8 cellular contexts compared by ENCODE assay signal in the genomic region with DNA sequence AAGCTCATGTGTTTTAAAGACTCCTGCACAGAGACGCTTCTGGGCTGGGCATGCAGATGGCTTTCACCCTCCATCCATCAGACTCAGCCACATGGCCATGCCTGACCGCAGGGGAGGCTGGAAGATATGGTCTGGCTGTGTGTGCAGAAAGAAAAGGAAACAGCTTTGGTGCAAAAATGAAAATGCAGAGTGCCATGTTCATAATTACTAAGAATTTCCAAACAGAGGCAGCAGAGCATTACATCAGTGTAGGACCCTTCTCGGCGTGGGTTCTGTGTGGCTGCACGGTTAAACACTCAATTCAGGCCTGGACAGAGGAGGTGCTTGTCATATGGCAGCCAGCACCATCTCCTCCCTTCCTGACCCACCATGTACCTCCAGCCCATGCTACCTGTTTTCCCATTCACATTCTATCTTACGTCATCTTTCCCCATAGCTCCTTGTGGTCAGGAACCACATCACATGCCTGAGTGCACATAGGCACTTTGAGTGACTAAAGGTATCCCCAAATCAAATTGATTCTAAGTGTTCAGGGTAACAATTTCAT.
DNase-seq lines count a peak whose midpoint lies in the region; ATAC-seq and TF ChIP-seq lines count a peak whose summit lies in the region.

No MANE protein-coding gene starts in this region.

- peak overlapping the region; percentile 53; the same call in 1 of the 2 replicates for H3K9ac ChIP-seq in OCI-LY1 (ENCODE audit: low read length)
- no peak overlapping the region for H3K9ac ChIP-seq in neuronal stem cell (ENCODE audit: low read depth, low read length, poor library complexity)

- no peak overlapping the region for H2AK5ac ChIP-seq in neuronal stem cell (ENCODE audit: low read depth, low read length)

- no peak overlapping the region for H4K91ac ChIP-seq in neuronal stem cell (ENCODE audit: low read depth, low read length, poor library complexity)

- TF ChIP-seq CTCF in OCI-LY1 (IDR thresholded peaks at IDR 0.05; ENCODE audit: low read length), result no peak
- TF ChIP-seq CTCF in kidney epithelial cell (IDR thresholded peaks at IDR 0.05; ENCODE audit: insufficient read depth, low read length, poor library complexity, severe bottlenecking), result no peak
- TF ChIP-seq CTCF in coronary artery (IDR thresholded peaks at IDR 0.05), result no peak

- no peak overlapping the region for H2BK5ac ChIP-seq in neuronal stem cell (ENCODE audit: low read length)

- peak overlapping the region; percentile 88 for H3K27ac ChIP-seq in OCI-LY1 (ENCODE audit: low read depth, low read length, poor library complexity, severe bottlenecking)
- H3K27ac ChIP-seq in coronary artery, result no peak overlapping the region
- no peak overlapping the region for H3K27ac ChIP-seq in neuronal stem cell (replicated peaks; ENCODE audit: low read length)

- no peak overlapping the region for H2AFZ ChIP-seq in OCI-LY1 (ENCODE audit: low read length)
- no peak overlapping the region for H2AFZ ChIP-seq in neuronal stem cell (ENCODE audit: low read length)

- no peak overlapping the region for H3K14ac ChIP-seq in neuronal stem cell (ENCODE audit: low read length)

- no peak overlapping the region for H4K8ac ChIP-seq in neuronal stem cell (ENCODE audit: low read depth, low read length)

- H2BK15ac ChIP-seq in neuronal stem cell (ENCODE audit: low read length), result no peak overlapping the region

- no peaks in the 10 kb centered on the region for H3K79me2 ChIP-seq in OCI-LY1 (ENCODE audit: insufficient read depth, low read length)

- H3K4me2 ChIP-seq in OCI-LY1 (ENCODE audit: low read length) (peak overlapping the region; percentile 56), neuronal stem cell (ENCODE audit: insufficient read depth, low read length, poor library complexity, severe bottlenecking) (no peak overlapping the region)

- H3K4me1 ChIP-seq in OCI-LY1 (ENCODE audit: insufficient read depth, low read length, severe bottlenecking), result peaks cover 60% of the 10 kb centered on the region
- peaks cover 3 to 6% of the 10 kb centered on the region in 2 donors for H3K4me1 ChIP-seq in neuronal stem cell (ENCODE audit: control insufficient read depth in 2 of 2, insufficient read depth in 1 of 2, low read depth in 1 of 2, low read length in 2 of 2)

- WGBS in neuronal stem cell (ENCODE audit: extremely low coverage in 2 of 2, insufficient read length in 2 of 2, insufficient replicate concordance in 1 of 2), 2 donors, result 100% methylated on average over 1 of the region's 6 CpGs; no CpG with 5 or more reads in 1 of the 2 donors

- H3K23ac ChIP-seq in neuronal stem cell (ENCODE audit: low read depth, low read length, poor library complexity), result no peak overlapping the region

- H3K27me3 ChIP-seq in OCI-LY1 (ENCODE audit: insufficient read depth, low read length), result no peaks in the 10 kb centered on the region
- no peaks in the 10 kb centered on the region for H3K27me3 ChIP-seq in kidney epithelial cell (ENCODE audit: control insufficient read depth, insufficient read depth, low read length)
- H3K27me3 ChIP-seq in neuronal stem cell (ENCODE audit: control insufficient read depth in 3 of 3, insufficient read depth in 3 of 3, low read depth in 1 of 3, low read length in 3 of 3), result no peaks in the 10 kb centered on the region

- H2BK12ac ChIP-seq in neuronal stem cell (ENCODE audit: low read length), result no peak overlapping the region

- no peaks in the 10 kb centered on the region for H3F3A ChIP-seq in OCI-LY1 (ENCODE audit: insufficient read depth, low read length)

- no peaks in the 10 kb centered on the region for H3K9me2 ChIP-seq in OCI-LY1 (ENCODE audit: low read depth, low read length)

- H3K4ac ChIP-seq in neuronal stem cell (ENCODE audit: low read length), result no peak overlapping the region

- H3K18ac ChIP-seq in neuronal stem cell (ENCODE audit: low read length), result no peak overlapping the region

- no peak overlapping the region for H2BK120ac ChIP-seq in neuronal stem cell (ENCODE audit: low read depth, low read length)

- no peaks in the 10 kb centered on the region for H4K20me1 ChIP-seq in OCI-LY1 (ENCODE audit: insufficient read depth, low read length)

- no peaks in the 10 kb centered on the region for H3K9me3 ChIP-seq in OCI-LY1 (ENCODE audit: low read length)
- H3K9me3 ChIP-seq in neuronal stem cell (replicated peaks in 1 of 2; ENCODE audit: control insufficient read depth in 2 of 2, insufficient read depth in 1 of 2, low read depth in 1 of 2, low read length in 2 of 2), result no peaks in the 10 kb centered on the region

- H3K4me3 ChIP-seq in OCI-LY1 (ENCODE audit: low read depth, low read length, poor library complexity, severe bottlenecking), result peak overlapping the region; percentile 22
- no peak overlapping the region for H3K4me3 ChIP-seq in kidney epithelial cell (ENCODE audit: low read depth, low read length)
- H3K4me3 ChIP-seq in coronary artery, result no peak overlapping the region
- H3K4me3 ChIP-seq in neuronal stem cell (ENCODE audit: low read length in 2 of 2), result no peak overlapping the region

- ATAC-seq in GM18861 (IDR thresholded peaks at IDR 0.05; ENCODE audit: unreplicated experiment), result peak; percentile 25

- H3K36me3 ChIP-seq in OCI-LY1 (ENCODE audit: insufficient read depth, low read length) (no peaks in the 10 kb centered on the region), kidney epithelial cell (ENCODE audit: control insufficient read depth, insufficient read depth, low read length) (no peaks in the 10 kb centered on the region), neuronal stem cell (replicated peaks in 1 of 2; ENCODE audit: control insufficient read depth in 2 of 2, insufficient read depth in 2 of 2, low read length in 2 of 2) (no peaks in the 10 kb centered on the region)

- DNase-seq in H4 (ENCODE audit: low spot score), result peak; percentile 19
- peak; percentile 73 for DNase-seq in kidney epithelial cell (ENCODE audit: low read depth)
- no peak for DNase-seq in OCI-M2 (lab: John Stamatoyannopoulos, UW; ENCODE audit: unreplicated experiment)
- no peak for DNase-seq in NCI-H2029 treated with DMSO at 0.1 percent for 48 hours (lab: John Stamatoyannopoulos, UW)
- no peak for DNase-seq in coronary artery (ENCODE audit: low spot score)
- no peak for DNase-seq in neuronal stem cell (ENCODE audit: low spot score)

- no peaks in the 10 kb centered on the region for H3K79me1 ChIP-seq in neuronal stem cell (ENCODE audit: low read depth, low read length)

Comparison
In these comparisons a context has a peak if more than half of its experiments do, and no peak if none do; other contexts are left out.
1. DNase-seq: peak in H4 (single experiment) and kidney epithelial cell (single experiment); none in OCI-M2 (single experiment), NCI-H2029 treated with DMSO at 0.1 percent for 48 hours (single experiment), coronary artery (single experiment) and neuronal stem cell (single experiment).